ENCODE assay signal across 20 cellular contexts in genomic region chr14:24815543-24815942, GRCh38.
"Had no signal": no experiment of that assay in that cellular context is flagged by ENCODE, and none has a peak within 500 bp of the region (broad histone marks: within the 10 kb centered on the region; RNA-seq: fewer than 3 reads in every experiment).

No MANE protein-coding gene starts in this region.

- H3K4me1 ChIP-seq: adrenal gland, ascending aorta had no signal

- H3K4me3 ChIP-seq: adrenal gland, ascending aorta, uterus had no signal

- H3K36me3 ChIP-seq: adrenal gland, ascending aorta, uterus had no signal

- DNase-seq: activated CD4-positive, alpha-beta T cell treated with anti-CD3 and anti-CD28 coated beads for 1 hour; activated CD4-positive, alpha-beta T cell treated with anti-CD3 and anti-CD28 coated beads, Interleukin-2, amount 50 U/mL, for 1 hour; activated CD8-positive, alpha-beta T cell treated with anti-CD3 and anti-CD28 coated beads, Interleukin-2, amount 10 ng/mL, durations not matched to agents 7 days and 5 days; activated naive CD4-positive, alpha-beta T cell; activated T-cell treated with anti-CD3 and anti-CD28 coated beads, Interleukin-2, amount 50 U/mL, for 1 hour; central memory CD4-positive, alpha-beta T cell; endodermal cell; immature natural killer cell; occipital lobe; posterior cingulate gyrus; retina; stimulated activated CD4-positive, alpha-beta T cell treated with anti-CD3 and anti-CD28 coated beads, Interleukin-2, amount 100 ng/mL, for 24 hours; trophoblast cell; uterus had no signal

- H3K27ac ChIP-seq: adrenal gland, ascending aorta had no signal

- H3K9me3 ChIP-seq: adrenal gland, ascending aorta, uterus had no signal

- ATAC-seq: activated CD8-positive, alpha-beta T cell treated with anti-CD3 and anti-CD28 coated beads, Interleukin-2, amount 10 ng/mL, durations not matched to agents 7 days and 5 days; activated T-helper 17 cell treated with anti-CD3 and anti-CD28 coated beads, Interleukin-2, amount 50 U/mL, for 72 hours; SK-N-SH treated with all-trans-retinoic acid at 6 μM for 48 hours; stimulated activated memory B cell treated with anti-CD40 and anti-IgM and Interleukin-4, amounts not matched to agents 10 μg/mL and 1 μg/mL and 100 μg/mL, for 72 hours had no signal

- FAIRE-seq: colon had no signal

- H3K27me3 ChIP-seq: adrenal gland, ascending aorta, uterus had no signal
